In the genomic region with DNA sequence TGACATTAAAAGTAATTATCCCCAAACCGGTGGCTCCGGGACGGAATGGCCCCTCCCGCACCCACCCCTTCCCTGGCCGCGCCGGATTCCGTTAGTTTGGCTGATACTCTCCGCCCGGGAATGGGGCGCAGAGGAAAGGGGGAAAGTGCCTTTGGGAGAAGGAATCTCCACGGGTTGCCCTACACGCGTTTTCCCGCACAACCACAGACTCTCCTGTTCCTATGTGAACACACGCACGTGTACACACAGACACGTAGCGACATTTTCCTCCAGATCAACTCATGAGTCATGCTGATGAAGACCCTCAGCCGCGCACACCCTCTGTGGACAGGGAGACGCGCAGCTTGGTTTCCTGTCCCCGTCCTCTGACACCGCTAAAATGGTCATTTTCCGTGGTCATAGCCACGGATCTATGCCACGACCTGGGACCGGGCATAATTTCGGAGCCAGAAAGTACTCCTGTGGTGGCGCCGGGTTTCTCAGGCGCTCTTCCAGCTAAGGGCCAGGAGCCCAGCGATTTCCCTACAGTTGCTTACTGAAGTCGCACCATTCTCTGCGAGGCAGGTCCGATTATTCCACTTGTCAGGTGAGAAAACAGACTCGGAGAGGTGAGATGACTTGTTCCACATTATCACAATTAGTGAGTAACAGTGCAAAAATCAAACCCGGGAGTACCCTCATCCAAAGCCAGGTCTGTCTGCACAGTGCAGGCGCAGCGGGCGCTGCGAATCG, we compare ENCODE assay signal across 15 cellular contexts. TPM values are rescaled to one million over a fixed set of nuclear protein-coding genes. Genes with fewer than 3 reads are reported as not detected.
A peak's percentile ranks its signal among the peaks of the same experiment; 100 is the strongest.
DNase-seq lines count a peak whose midpoint lies in the region; ATAC-seq, FAIRE-seq and TF ChIP-seq lines count a peak whose summit lies in the region.
"Had no signal": no experiment of that assay in that cellular context is flagged by ENCODE, and none has a peak within 500 bp of the region (broad histone marks: within the 10 kb centered on the region; RNA-seq: fewer than 3 reads in every experiment).

No MANE protein-coding gene starts in this region.

- H3K4me2 ChIP-seq in A549 (peak overlapping the region; percentile 78), mesendoderm (ENCODE audit: low read length) (peak overlapping the region; percentile 47)

- H3K9me3 Mint-ChIP-seq in activated naive CD8-positive, alpha-beta T cell treated with anti-CD3 and anti-CD28 coated beads for 36 hours, result no peaks in the 10 kb centered on the region
- H3K9me3 Mint-ChIP-seq in effector memory CD8-positive, alpha-beta T cell, result no peaks in the 10 kb centered on the region

- H3K4me1 ChIP-seq in A549 (peaks cover 11% of the 10 kb centered on the region; the same call in 1 of the 3 replicates), mesendoderm (ENCODE audit: control insufficient read depth, low read depth, low read length) (peaks cover 4% of the 10 kb centered on the region)

- WGBS in A549 (ENCODE audit: missing lambda C conversion rate), result 28% methylated on average over 28 of the region's 44 CpGs
- WGBS in mesendoderm (ENCODE audit: extremely low coverage, insufficient coverage, low lambda C conversion rate), result no CpG with 5 or more reads among the region's 44 CpGs

- DNase-seq in A549 (ENCODE audit: low read depth in 1 of 2, low spot score in 1 of 2) (no peak), DMS53 (lab: John Stamatoyannopoulos, UW) (peak; percentile 70), mesendoderm (peak; percentile 59), NCI-H1694 treated with DMSO at 0.1 percent for 48 hours (lab: John Stamatoyannopoulos, UW) (no peak)
- no peak for DNase-seq in activated naive CD8-positive, alpha-beta T cell treated with anti-CD3 and anti-CD28 coated beads for 36 hours
- no peak for DNase-seq in effector memory CD8-positive, alpha-beta T cell
- DNase-seq: amygdala; MG63; NCI-H748 treated with DMSO at 0.1 percent for 48 hours; SHP77 treated with DMSO at 0.1 percent for 48 hours; stimulated activated CD4-positive, alpha-beta T cell treated with anti-CD3 and anti-CD28 coated beads, Interleukin-2, amount 100 ng/mL, for 24 hours had no signal

- H3K9me3 ChIP-seq in A549, result no peaks in the 10 kb centered on the region
- H3K9me3 ChIP-seq: MG63 had no signal

- TF ChIP-seq RAD21 in A549 (conservative IDR thresholded peaks at IDR 0.05 in 1 of 2, IDR thresholded peaks at IDR 0.05 in 1 of 2), result no peak

- no peak overlapping the region for H3K23ac ChIP-seq in mesendoderm (ENCODE audit: low read length)

- ATAC-seq in A549 (peak in 1 of 2 experiments; percentile 14; a peak in 3 of 6 replicates), HG02588 (IDR thresholded peaks at IDR 0.05; ENCODE audit: unreplicated experiment) (no peak), HG03025 (IDR thresholded peaks at IDR 0.05; ENCODE audit: low FRiP score, unreplicated experiment) (no peak)
- no peak for ATAC-seq in effector memory CD8-positive, alpha-beta T cell (replicated peaks)

- H3K9ac ChIP-seq in mesendoderm (ENCODE audit: low read length), result no peak overlapping the region

- H3K36me3 ChIP-seq in mesendoderm (ENCODE audit: control insufficient read depth, insufficient read depth, low read length), result no peaks in the 10 kb centered on the region
- H3K36me3 ChIP-seq: MG63 had no signal

- TF ChIP-seq CTCF in A549 (IDR thresholded peaks at IDR 0.05), result no peak

- H3K4ac ChIP-seq in mesendoderm (ENCODE audit: low read depth, low read length), result no peak overlapping the region

- no peak overlapping the region for H3K56ac ChIP-seq in mesendoderm (ENCODE audit: low read length)

- peak overlapping the region; percentile 30 for H3K4me3 ChIP-seq in A549
- no peak overlapping the region for H3K4me3 ChIP-seq in mesendoderm (ENCODE audit: low read length)
- H3K4me3 ChIP-seq: MG63 had no signal

- H3K4me1 Mint-ChIP-seq in activated naive CD8-positive, alpha-beta T cell treated with anti-CD3 and anti-CD28 coated beads for 36 hours, result peaks cover 44% of the 10 kb centered on the region
- peaks cover 22 to 34% of the 10 kb centered on the region in 2 donors for H3K4me1 Mint-ChIP-seq in effector memory CD8-positive, alpha-beta T cell (ENCODE audit: low read depth in 2 of 2)

- H2AK5ac ChIP-seq in mesendoderm (ENCODE audit: low read length), result no peak overlapping the region

- no peak overlapping the region for H4K5ac ChIP-seq in mesendoderm (ENCODE audit: low read length)

- peak overlapping the region; percentile 16 for H3K4me3 Mint-ChIP-seq in activated naive CD8-positive, alpha-beta T cell treated with anti-CD3 and anti-CD28 coated beads for 36 hours
- H3K4me3 Mint-ChIP-seq in effector memory CD8-positive, alpha-beta T cell, result peak overlapping the region in 1 of 2 donors; percentile 41

- no peak overlapping the region for H2BK120ac ChIP-seq in mesendoderm (ENCODE audit: low read depth, low read length)

- no peak for TF ChIP-seq POLR2A in A549 (IDR thresholded peaks at IDR 0.05; ENCODE audit: low read length)

- H3K79me2 ChIP-seq in mesendoderm (ENCODE audit: control insufficient read depth, insufficient read depth, low read length), result no peaks in the 10 kb centered on the region

- no peak overlapping the region for H4K8ac ChIP-seq in mesendoderm (ENCODE audit: low read depth, low read length)

- no peak overlapping the region for H3K18ac ChIP-seq in mesendoderm (ENCODE audit: low read length)

- peaks cover 75% of the 10 kb centered on the region for H3K27me3 ChIP-seq in mesendoderm (ENCODE audit: insufficient read depth, low read length, poor library complexity)

- no peak overlapping the region for H3K27ac Mint-ChIP-seq in activated naive CD8-positive, alpha-beta T cell treated with anti-CD3 and anti-CD28 coated beads for 36 hours
- no peak overlapping the region for H3K27ac Mint-ChIP-seq in effector memory CD8-positive, alpha-beta T cell

- CTCF ChIA-PET in A549 (lab: Yijun Ruan, JAX), result no interaction called here

- peaks cover 98% of the 10 kb centered on the region for H3K27me3 Mint-ChIP-seq in activated naive CD8-positive, alpha-beta T cell treated with anti-CD3 and anti-CD28 coated beads for 36 hours
- H3K27me3 Mint-ChIP-seq in effector memory CD8-positive, alpha-beta T cell, result peaks cover 97 to 98% of the 10 kb centered on the region in 2 donors

- H3K27ac ChIP-seq in A549, result no peak overlapping the region
- no peak overlapping the region for H3K27ac ChIP-seq in mesendoderm (ENCODE audit: low read depth, low read length)
- H3K27ac ChIP-seq: C4-2B had no signal

- H3K36me3 Mint-ChIP-seq in activated naive CD8-positive, alpha-beta T cell treated with anti-CD3 and anti-CD28 coated beads for 36 hours, result no peaks in the 10 kb centered on the region
- peaks cover 24% of the 10 kb centered on the region for H3K36me3 Mint-ChIP-seq in effector memory CD8-positive, alpha-beta T cell (ENCODE audit: insufficient read depth)

- FAIRE-seq in A549 (lab: Jason Lieb, UNC), result no peak

- no peak overlapping the region for H2BK15ac ChIP-seq in mesendoderm (replicated peaks; ENCODE audit: low read depth)

- POLR2A ChIA-PET in A549 (lab: Yijun Ruan, JAX), result no interaction called here

- no peaks in the 10 kb centered on the region for H3K79me1 ChIP-seq in mesendoderm (ENCODE audit: low read length)

- no peak for TF ChIP-seq EP300 in A549 (IDR thresholded peaks at IDR 0.05)

- H2BK5ac ChIP-seq in mesendoderm (ENCODE audit: low read length), result no peak overlapping the region

TF ChIP-seq in A549, 52 proteins besides CTCF, POLR2A, EP300 and RAD21 (continues in another document):
- no peak for TF ChIP-seq RARB (CRISPR knock-in tag; IDR thresholded peaks at IDR 0.05)
- TF ChIP-seq CBX8 (IDR thresholded peaks at IDR 0.05), result no peak
- no peak for TF ChIP-seq GATA3 (IDR thresholded peaks at IDR 0.05; ENCODE audit: borderline replicate concordance)
- TF ChIP-seq, protein P1, sequence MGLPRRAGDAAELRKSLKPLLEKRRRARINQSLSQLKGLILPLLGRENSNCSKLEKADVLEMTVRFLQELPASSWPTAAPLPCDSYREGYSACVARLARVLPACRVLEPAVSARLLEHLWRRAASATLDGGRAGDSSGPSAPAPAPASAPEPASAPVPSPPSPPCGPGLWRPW (IDR thresholded peaks at IDR 0.05), result no peak
- no peak for TF ChIP-seq HDAC2 (IDR thresholded peaks at IDR 0.05)
- TF ChIP-seq, protein P2, sequence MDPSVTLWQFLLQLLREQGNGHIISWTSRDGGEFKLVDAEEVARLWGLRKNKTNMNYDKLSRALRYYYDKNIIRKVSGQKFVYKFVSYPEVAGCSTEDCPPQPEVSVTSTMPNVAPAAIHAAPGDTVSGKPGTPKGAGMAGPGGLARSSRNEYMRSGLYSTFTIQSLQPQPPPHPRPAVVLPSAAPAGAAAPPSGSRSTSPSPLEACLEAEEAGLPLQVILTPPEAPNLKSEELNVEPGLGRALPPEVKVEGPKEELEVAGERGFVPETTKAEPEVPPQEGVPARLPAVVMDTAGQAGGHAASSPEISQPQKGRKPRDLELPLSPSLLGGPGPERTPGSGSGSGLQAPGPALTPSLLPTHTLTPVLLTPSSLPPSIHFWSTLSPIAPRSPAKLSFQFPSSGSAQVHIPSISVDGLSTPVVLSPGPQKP (IDR thresholded peaks at IDR 0.05; ENCODE audit: low read depth, low read length), result no peak
- no peak for TF ChIP-seq KDM5A (IDR thresholded peaks at IDR 0.05)
- no peak for TF ChIP-seq ESRRA (IDR thresholded peaks at IDR 0.05; ENCODE audit: borderline replicate concordance, low read length)
- no peak for TF ChIP-seq ZC3H11A (IDR thresholded peaks at IDR 0.05)
- TF ChIP-seq SMC3 (IDR thresholded peaks at IDR 0.05), result no peak
- TF ChIP-seq JUN (IDR thresholded peaks at IDR 0.05), result no peak

RNA-seq across cellular contexts. Expression of a gene that starts 4.0 kb away (rescaled TPM):
- polyA plus RNA-seq in A549 (2011; rRNA removed) (0.03 TPM in 2 replicates), A549 (2017; fragmentation: RNase III; extraction: RNeasy Plus Mini Kit Qiagen cat#74134 plus additional on column Dnase treatment) (0.07 to 0.13 TPM (median 0.12 TPM) in 3 replicates)
- polyA plus RNA-seq in A549 (2012; cell fraction: cytosol; rRNA removed), result 0.08 and 0.13 TPM in 2 replicates
- 0.17 and 0.28 TPM in 2 replicates for polyA plus RNA-seq in A549 (2012; cell fraction: nucleus; rRNA removed)
- polyA minus RNA-seq in A549 (2011; rRNA and poly(A)+ RNA removed), result not detected in 2 replicates
- total RNA-seq in activated naive CD8-positive, alpha-beta T cell treated with anti-CD3 and anti-CD28 coated beads for 36 hours, result under 1 TPM in 1 of 2 experiments, not detected in 1; 0.08 TPM
- polyA plus RNA-seq in mesendoderm (2013, experiment 1 of 2), result 0.03 TPM
- polyA plus RNA-seq in mesendoderm (2013, experiment 2 of 2), result 0.04 TPM
- total RNA-seq: subcutaneous adipose tissue had no signal

Comparison
In these comparisons a context has a peak if more than half of its experiments do, and no peak if none do; other contexts are left out.
1. DNase-seq: peak in DMS53 (single experiment) and mesendoderm (single experiment); none in A549 (0 of 2), activated naive CD8-positive, alpha-beta T cell treated with anti-CD3 and anti-CD28 coated beads for 36 hours (single experiment), NCI-H1694 treated with DMSO at 0.1 percent for 48 hours (single experiment) and effector memory CD8-positive, alpha-beta T cell (0 of 3).